Comparison of ENCODE assay signal across 11 cellular contexts in genomic region chr4:114807357-114807756, GRCh38.
DNase-seq lines count a peak whose midpoint lies in the region; ATAC-seq lines count a peak whose summit lies in the region.
"Had no signal": no experiment of that assay in that cellular context is flagged by ENCODE, and none has a peak within 500 bp of the region (broad histone marks: within the 10 kb centered on the region; RNA-seq: fewer than 3 reads in every experiment).

No MANE protein-coding gene starts in this region.

- intact Hi-C loops in activated CD4-positive, alpha-beta T cell treated with anti-CD3 and anti-CD28 coated beads for 36 hours (cut with DNase I, micrococcal nuclease) = loop anchor here (2.0 to 5.0 kb wide), 2 partner anchors 420 to 421 kb away; no protein-coding TSS in a partner anchor

- no peaks in the 10 kb centered on the region for H3K4me1 Mint-ChIP-seq in memory B cell
- no peaks in the 10 kb centered on the region for H3K4me1 Mint-ChIP-seq in activated CD4-positive, alpha-beta T cell treated with anti-CD3 and anti-CD28 coated beads for 36 hours

- POLR2A ChIA-PET in activated CD4-positive, alpha-beta T cell treated with anti-CD3 and anti-CD28 coated beads for 36 hours (lab: Charles Lee) = no interaction called here

- CTCF ChIA-PET in activated CD4-positive, alpha-beta T cell treated with anti-CD3 and anti-CD28 coated beads for 36 hours (lab: Charles Lee) = interaction anchor here (1.1 to 1.7 kb wide), 6 partner anchors 10 to 803 kb away, joined by 3 to 10 read pairs (median 4); no protein-coding TSS in a partner anchor

- H3K27ac Mint-ChIP-seq in memory B cell = no peak overlapping the region
- H3K27ac Mint-ChIP-seq in activated CD4-positive, alpha-beta T cell treated with anti-CD3 and anti-CD28 coated beads for 36 hours = no peak overlapping the region
- H3K27ac Mint-ChIP-seq: activated T-cell treated with anti-CD3 and anti-CD28 coated beads, Interleukin-2, amount 50 U/mL, for 72 hours had no signal

- no peak for DNase-seq in memory B cell (ENCODE audit: low spot score in 2 of 2)
- DNase-seq in activated CD4-positive, alpha-beta T cell treated with anti-CD3 and anti-CD28 coated beads for 1 hour = no peak
- no peak for DNase-seq in NCI-H1930 (lab: John Stamatoyannopoulos, UW)
- DNase-seq in activated CD4-positive, alpha-beta T cell treated with anti-CD3 and anti-CD28 coated beads for 36 hours = no peak
- DNase-seq in midbrain (lab: John Stamatoyannopoulos, UW) = no peak
- DNase-seq: effector CD8-positive, alpha-beta T cell; right lobe of liver had no signal

- no peak overlapping the region for H3K4me3 Mint-ChIP-seq in memory B cell
- H3K4me3 Mint-ChIP-seq in activated CD4-positive, alpha-beta T cell treated with anti-CD3 and anti-CD28 coated beads for 36 hours = no peak overlapping the region
- H3K4me3 Mint-ChIP-seq: activated T-cell treated with anti-CD3 and anti-CD28 coated beads, Interleukin-2, amount 50 U/mL, for 72 hours had no signal

- H3K9me3 Mint-ChIP-seq in memory B cell = no peaks in the 10 kb centered on the region
- no peaks in the 10 kb centered on the region for H3K9me3 Mint-ChIP-seq in activated CD4-positive, alpha-beta T cell treated with anti-CD3 and anti-CD28 coated beads for 36 hours (ENCODE audit: low read depth)
- H3K9me3 Mint-ChIP-seq: activated T-cell treated with anti-CD3 and anti-CD28 coated beads, Interleukin-2, amount 50 U/mL, for 72 hours had no signal

- ATAC-seq in GM19328 (IDR thresholded peaks at IDR 0.05; ENCODE audit: unreplicated experiment) = peak; percentile 5
- peak; percentile 32 for ATAC-seq in GM21717 (IDR thresholded peaks at IDR 0.05; ENCODE audit: unreplicated experiment)
- peak; percentile 10 for ATAC-seq in HG03103 (IDR thresholded peaks at IDR 0.05; ENCODE audit: low read depth, unreplicated experiment)
- peak; percentile 10 for ATAC-seq in memory B cell (ENCODE audit: low read depth)
- ATAC-seq in activated CD4-positive, alpha-beta T cell treated with anti-CD3 and anti-CD28 coated beads for 36 hours = no peak

- no peaks in the 10 kb centered on the region for H3K36me3 Mint-ChIP-seq in memory B cell
- no peaks in the 10 kb centered on the region for H3K36me3 Mint-ChIP-seq in activated CD4-positive, alpha-beta T cell treated with anti-CD3 and anti-CD28 coated beads for 36 hours (ENCODE audit: low read depth)

- H3K27me3 Mint-ChIP-seq in memory B cell = peaks cover 2% of the 10 kb centered on the region
- H3K27me3 Mint-ChIP-seq in activated CD4-positive, alpha-beta T cell treated with anti-CD3 and anti-CD28 coated beads for 36 hours = peaks cover 8% of the 10 kb centered on the region
